Comparison of ENCODE assay signal across 2 cellular contexts in the genomic region with DNA sequence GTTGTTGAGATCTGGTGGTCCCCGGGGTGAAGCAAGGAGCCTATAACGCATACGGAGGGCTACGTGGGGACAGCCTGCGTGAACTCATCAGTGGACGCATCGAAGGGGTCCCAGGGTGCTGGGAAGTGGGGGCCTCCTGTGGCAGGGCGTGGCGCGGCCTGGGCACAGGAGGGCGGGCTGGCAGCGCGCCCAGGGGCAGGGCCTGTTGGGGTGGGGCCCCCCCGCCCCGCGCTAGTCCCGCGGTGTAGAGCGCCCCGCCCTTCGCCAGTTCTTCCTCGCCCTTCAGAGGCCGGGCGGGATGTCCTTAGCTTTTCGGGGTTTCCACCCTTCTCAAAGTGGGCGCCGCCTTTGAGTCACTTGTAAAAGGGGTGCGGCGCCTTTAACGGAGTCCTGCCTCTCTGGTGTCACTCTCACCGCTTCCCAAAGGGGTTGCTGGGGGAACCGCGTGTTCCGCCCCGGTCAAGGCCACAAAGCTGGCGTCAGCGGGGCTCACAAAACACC.
TF ChIP-seq lines count a peak whose summit lies in the region.

No MANE protein-coding gene starts in this region.

TF ChIP-seq in Ishikawa, 13 proteins besides CTCF, POLR2A, EP300 and RAD21 (continued from another document):
- TF ChIP-seq NFIC (IDR thresholded peaks at IDR 0.05) (peak; percentile 75), ZBTB7A (IDR thresholded peaks at IDR 0.05; ENCODE audit: low read depth) (no peak)
- TF ChIP-seq, protein P1, sequence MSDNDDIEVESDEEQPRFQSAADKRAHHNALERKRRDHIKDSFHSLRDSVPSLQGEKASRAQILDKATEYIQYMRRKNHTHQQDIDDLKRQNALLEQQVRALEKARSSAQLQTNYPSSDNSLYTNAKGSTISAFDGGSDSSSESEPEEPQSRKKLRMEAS (IDR thresholded peaks at IDR 0.05) = no peak; the same call in 1 of the 2 replicates

TF ChIP-seq in SK-N-SH, 30 proteins besides CTCF, POLR2A, EP300 and RAD21:
- TF ChIP-seq POLR2AphosphoS5 (IDR thresholded peaks at IDR 0.05; ENCODE audit: low read depth, low read length) = 0 out of 2 replicates have a peak, but pooled peaks have one; percentile 30
- no peak for TF ChIP-seq MEF2A (IDR thresholded peaks at IDR 0.05; ENCODE audit: borderline replicate concordance, low read depth)
- TF ChIP-seq REST (IDR thresholded peaks at IDR 0.05; ENCODE audit: low read depth, low read length) = no peak
- TF ChIP-seq ZBTB33 (IDR thresholded peaks at IDR 0.05; ENCODE audit: borderline replicate concordance, low read depth) = no peak
- TF ChIP-seq FOXM1 (IDR thresholded peaks at IDR 0.05; ENCODE audit: low read depth) = no peak
- TF ChIP-seq NFIC (IDR thresholded peaks at IDR 0.05; ENCODE audit: borderline replicate concordance) = peak; percentile 58; the same call in 1 of the 2 replicates
- 0 out of 2 replicates have a peak, but pooled peaks have one; percentile 10 for TF ChIP-seq FOXJ3 (CRISPR knock-in tag; IDR thresholded peaks at IDR 0.05)
- TF ChIP-seq, protein P2, sequence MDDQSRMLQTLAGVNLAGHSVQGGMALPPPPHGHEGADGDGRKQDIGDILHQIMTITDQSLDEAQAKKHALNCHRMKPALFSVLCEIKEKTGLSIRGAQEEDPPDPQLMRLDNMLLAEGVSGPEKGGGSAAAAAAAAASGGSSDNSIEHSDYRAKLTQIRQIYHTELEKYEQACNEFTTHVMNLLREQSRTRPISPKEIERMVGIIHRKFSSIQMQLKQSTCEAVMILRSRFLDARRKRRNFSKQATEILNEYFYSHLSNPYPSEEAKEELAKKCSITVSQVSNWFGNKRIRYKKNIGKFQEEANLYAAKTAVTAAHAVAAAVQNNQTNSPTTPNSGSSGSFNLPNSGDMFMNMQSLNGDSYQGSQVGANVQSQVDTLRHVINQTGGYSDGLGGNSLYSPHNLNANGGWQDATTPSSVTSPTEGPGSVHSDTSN (IDR thresholded peaks at IDR 0.05) = peak; percentile 52
- TF ChIP-seq MXI1 (IDR thresholded peaks at IDR 0.05; ENCODE audit: low read depth, low read length) = peak; percentile 20; the same call in 1 of the 2 replicates
- no peak for TF ChIP-seq SIN3A (IDR thresholded peaks at IDR 0.05; ENCODE audit: borderline replicate concordance, low read depth, low read length)
- TF ChIP-seq TEAD4 (IDR thresholded peaks at IDR 0.05; ENCODE audit: borderline replicate concordance, insufficient read depth) = no peak
- no peak for TF ChIP-seq CHD2 (IDR thresholded peaks at IDR 0.05; ENCODE audit: low read length, partially characterized antibody)
